In genomic region chr6:30635834-30636233, GRCh38 we compare ENCODE assay signal across 15 cellular contexts. TPM values are rescaled to one million over a fixed set of nuclear protein-coding genes. Genes with fewer than 3 reads are reported as not detected.
DNase-seq lines count a peak whose midpoint lies in the region; ATAC-seq, FAIRE-seq and TF ChIP-seq lines count a peak whose summit lies in the region.
"Had no signal": no experiment of that assay in that cellular context is flagged by ENCODE, and none has a peak within 500 bp of the region (broad histone marks: within the 10 kb centered on the region; RNA-seq: fewer than 3 reads in every experiment).

No MANE protein-coding gene starts in this region.

- intact Hi-C loops in K562 (cut with micrococcal nuclease): no loop called here
- intact Hi-C loops in cardiac septum (cut with DNase I): no loop called here

- no peak overlapping the region for H2AFZ ChIP-seq in K562 (ENCODE audit: low read depth, low read length)

- FAIRE-seq in K562 (lab: Jason Lieb, UNC) (no peak), small intestine (lab: Jason Lieb, UNC) (no peak)
- FAIRE-seq: A549, GM12892 had no signal

- H3K27ac ChIP-seq in HEK293 (ENCODE audit: extremely low read depth, low read depth, low read length) (no peak overlapping the region), K562 (ENCODE audit: extremely low read depth, low read depth, low read length) (no peak overlapping the region), small intestine (ENCODE audit: low read depth in 1 of 2, low read length in 1 of 2) (no peak overlapping the region)
- H3K27ac ChIP-seq: A549, C4-2B had no signal

- TF ChIP-seq CTCF in HEK293 (tag by site-specific recombination; IDR thresholded peaks at IDR 0.05): no peak
- TF ChIP-seq CTCF in K562 (IDR thresholded peaks at IDR 0.05 in 2 of 3, conservative IDR thresholded peaks at IDR 0.05 in 1 of 3; ENCODE audit: insufficient read depth in 2 of 3, low read depth in 1 of 3, low read length in 3 of 3): no peak

- no peak for ATAC-seq in K562
- ATAC-seq: A549; CD8-positive, alpha-beta T cell had no signal

- WGBS in K562 (ENCODE audit: insufficient coverage, low coverage, missing lambda C conversion rate): 92% methylated on average over 3 of the region's 3 CpGs
- WGBS in small intestine, 3 donors: 89 to 97% (median 96%) methylated on average over 3 of the region's 3 CpGs

- H3K9ac ChIP-seq in K562 (ENCODE audit: insufficient read depth in 1 of 2, low read depth in 2 of 2, low read length in 2 of 2): no peak overlapping the region

- DNase-seq in K562 (ENCODE audit: extremely low read depth in 1 of 4, low spot score in 3 of 4) (no peak), small intestine (peak; percentile 49), RPMI8226 (no peak), cardiac septum (ENCODE audit: low spot score) (no peak)
- DNase-seq: BE2C; CD8-positive, alpha-beta T cell; COR-L47; DND-41; GDM1; GOT3; H9 had no signal

- no peaks in the 10 kb centered on the region for H3K9me3 ChIP-seq in HEK293 (ENCODE audit: control insufficient read depth, insufficient read depth, low read depth, low read length)
- no peaks in the 10 kb centered on the region for H3K9me3 ChIP-seq in K562 (replicated peaks; ENCODE audit: control insufficient read depth, insufficient read depth, low read depth, low read length)
- H3K9me3 ChIP-seq in small intestine (ENCODE audit: control insufficient read depth, low read depth): no peaks in the 10 kb centered on the region
- H3K9me3 ChIP-seq: A549, BE2C had no signal

- H3K79me2 ChIP-seq in K562 (ENCODE audit: control insufficient read depth, insufficient read depth, low read length): no peaks in the 10 kb centered on the region

- TF ChIP-seq EP300 in K562 (IDR thresholded peaks at IDR 0.05; ENCODE audit: low read length): no peak

- no peak for TF ChIP-seq RAD21 in K562 (CRISPR knock-in tag; conservative IDR thresholded peaks at IDR 0.05 in 1 of 2, IDR thresholded peaks at IDR 0.05 in 1 of 2)

- H3K27me3 ChIP-seq in K562 (ENCODE audit: control insufficient read depth in 2 of 2, insufficient read depth in 2 of 2, low read length in 2 of 2): no peaks in the 10 kb centered on the region
- no peaks in the 10 kb centered on the region for H3K27me3 ChIP-seq in small intestine (ENCODE audit: control insufficient read depth in 2 of 2, insufficient read depth in 2 of 2, low read length in 2 of 2)
- H3K27me3 ChIP-seq: BE2C had no signal

- POLR2A ChIA-PET in HEK293 (lab: Yijun Ruan, JAX) (interaction anchor here (0.7 to 0.9 kb wide), 3 partner anchors 15 to 420 kb away, joined by 3 to 4 read pairs (median 3); partner anchors contain the start of gene DHX16), K562 (lab: Yijun Ruan, JAX) (interaction anchor here (1.2 to 2.3 kb wide), 2 partner anchors 11 to 20 kb away, joined by 4 to 7 read pairs; partner anchors contain the start of gene C6orf136)

- H3K4me1 ChIP-seq in HEK293 (ENCODE audit: control insufficient read depth, insufficient read depth, low read length) (no peaks in the 10 kb centered on the region), K562 (replicated peaks in 1 of 2; ENCODE audit: control insufficient read depth in 2 of 2, insufficient read depth in 2 of 2, low read length in 2 of 2) (peaks cover 0 to 9% of the 10 kb centered on the region in 2 experiments; a peak in 2 of 5 replicates), small intestine (ENCODE audit: control insufficient read depth in 2 of 2, insufficient read depth in 1 of 2, low read depth in 1 of 2, low read length in 1 of 2) (no peaks in the 10 kb centered on the region)
- H3K4me1 ChIP-seq: BE2C had no signal

- in situ Hi-C loops in K562 (cut with MboI): no loop called here

- H3K4me3 ChIP-seq in HEK293 (ENCODE audit: low read depth, low read length): no peak overlapping the region
- no peak overlapping the region for H3K4me3 ChIP-seq in K562
- H3K4me3 ChIP-seq in small intestine (ENCODE audit: low read depth in 1 of 2, low read length in 2 of 2): no peak overlapping the region
- H3K4me3 ChIP-seq: A549 had no signal

- no peaks in the 10 kb centered on the region for H4K20me1 ChIP-seq in K562 (replicated peaks; ENCODE audit: control insufficient read depth, insufficient read depth, low read length)

- H3K4me2 ChIP-seq in K562 (ENCODE audit: insufficient read depth, low read length): no peak overlapping the region
- H3K4me2 ChIP-seq: A549 had no signal

- H3K36me3 ChIP-seq in HEK293 (ENCODE audit: control insufficient read depth in 2 of 2, insufficient read depth in 1 of 2, low read length in 2 of 2) (peaks cover 39 to 63% of the 10 kb centered on the region in 2 experiments), K562 (ENCODE audit: control insufficient read depth, insufficient read depth, low read length) (peaks cover 9% of the 10 kb centered on the region; the same call in 2 of the 3 replicates), small intestine (ENCODE audit: control insufficient read depth in 2 of 2, insufficient read depth in 2 of 2, low read length in 2 of 2) (peaks cover 0 to 2% of the 10 kb centered on the region in 2 donors)
- H3K36me3 ChIP-seq: BE2C had no signal

- CTCF ChIA-PET in HEK293 (lab: Yijun Ruan, JAX): interaction anchor here (0.8 to 0.9 kb wide), 2 partner anchors 87 to 95 kb away, joined by 3 read pairs; no protein-coding TSS in a partner anchor
- CTCF ChIA-PET in K562 (lab: Yijun Ruan, JAX; ENCODE audit: low intra/inter-chr PET ratio): no interaction called here

- no peaks in the 10 kb centered on the region for H3K9me1 ChIP-seq in K562 (ENCODE audit: control insufficient read depth, insufficient read depth, low read length)

- TF ChIP-seq POLR2A in K562 (conservative IDR thresholded peaks at IDR 0.05): no peak

- BruUV-seq in K562 (replicated peaks; lab: Mats Ljungman, UMichigan): no TSS peak

RNA-seq across cellular contexts. Expression of gene ATAT1, which starts 9.2 kb away (rescaled TPM):
- total RNA-seq in K562 (2011; cell fraction: chromatin; rRNA removed; ENCODE audit: low replicate concordance): 24.6 and 28.0 TPM in 2 replicates
- total RNA-seq in K562 (2011; cell fraction: nucleolus; rRNA removed): 10.2 and 12.0 TPM in 2 replicates
- total RNA-seq in K562 (2011; cell fraction: nucleoplasm; rRNA removed): 21.6 and 43.5 TPM in 2 replicates
- total RNA-seq in K562 (2014; rRNA removed) (1.00 and 2.9 TPM in 2 replicates), K562 (2014; rRNA removed; fragmentation: Illumina TruSeq; extraction: Trizol) (1.5 and 1.7 TPM in 2 replicates), K562 (2015; rRNA removed; fragmentation: Illumina TruSeq; extraction: Trizol) (1.6 and 1.7 TPM in 2 replicates), K562 (2021) (3.7 and 4.1 TPM in 2 replicates), cardiac septum (4.3 TPM)
- polyA plus RNA-seq in K562 (2011; rRNA removed) (4.2 and 7.4 TPM in 2 replicates), K562 (2014; fragmentation: Illumina TruSeq; extraction: Trizol) (4.3 and 5.8 TPM in 2 replicates), K562 (2014; fragmentation: Nextera tagmentation; extraction: Ambion mirVana) (under 1 TPM; 0.65 to 0.71 TPM), K562 (2014; rRNA removed) (4.9 and 5.1 TPM in 2 replicates), small intestine (10 to 100 TPM in 1 of 3 donors, 1 to 10 TPM in 2; 6.5 to 14.5 (median 8.6) TPM)
- 4.0 and 6.1 TPM in 2 replicates for polyA plus RNA-seq in K562 (2011; cell fraction: cytosol; rRNA removed)
- 38.2 and 41.0 TPM in 2 replicates for polyA plus RNA-seq in K562 (2011; cell fraction: nucleus; rRNA removed)
- 4.5 and 6.2 TPM in 2 replicates for polyA plus RNA-seq in K562 (2012)
- polyA minus RNA-seq in K562 (2011; rRNA and poly(A)+ RNA removed): 3.3 and 3.9 TPM in 2 replicates
- 1.5 and 2.3 TPM in 2 replicates for polyA minus RNA-seq in K562 (2011; cell fraction: cytosol; rRNA and poly(A)+ RNA removed)
- 4.8 and 7.0 TPM in 2 replicates for polyA minus RNA-seq in K562 (2011; cell fraction: nucleus; rRNA and poly(A)+ RNA removed)

RNA-seq across cellular contexts. Expression of gene C6orf136, which starts 11.1 kb away (rescaled TPM):
- 52.8 and 100 TPM in 2 replicates for total RNA-seq in K562 (2011; cell fraction: chromatin; rRNA removed; ENCODE audit: low replicate concordance)
- 71.3 and 77.0 TPM in 2 replicates for total RNA-seq in K562 (2011; cell fraction: nucleolus; rRNA removed)
- 61.3 and 61.8 TPM in 2 replicates for total RNA-seq in K562 (2011; cell fraction: nucleoplasm; rRNA removed)
- total RNA-seq in K562 (2014; rRNA removed): 16.9 and 26.8 TPM in 2 replicates
- 14.1 and 14.5 TPM in 2 replicates for total RNA-seq in K562 (2014; rRNA removed; fragmentation: Illumina TruSeq; extraction: Trizol)
- 15.6 and 19.0 TPM in 2 replicates for total RNA-seq in K562 (2015; rRNA removed; fragmentation: Illumina TruSeq; extraction: Trizol)
- 55.0 and 63.1 TPM in 2 replicates for total RNA-seq in K562 (2021)
- polyA plus RNA-seq in K562 (2011; rRNA removed): 16.2 and 35.4 TPM in 2 replicates
- polyA plus RNA-seq in K562 (2011; cell fraction: cytosol; rRNA removed): 35.9 and 43.4 TPM in 2 replicates
- polyA plus RNA-seq in K562 (2011; cell fraction: nucleus; rRNA removed): 124 and 164 TPM in 2 replicates
- polyA plus RNA-seq in K562 (2012): 46.4 and 46.8 TPM in 2 replicates
- polyA plus RNA-seq in K562 (2014; fragmentation: Illumina TruSeq; extraction: Trizol): 50.3 and 54.6 TPM in 2 replicates
- polyA plus RNA-seq in K562 (2014; fragmentation: Nextera tagmentation; extraction: Ambion mirVana): 10 to 100 TPM; 18.4 to 18.5 TPM
- 34.7 and 43.6 TPM in 2 replicates for polyA plus RNA-seq in K562 (2014; rRNA removed)
- 15.3 and 18.6 TPM in 2 replicates for polyA minus RNA-seq in K562 (2011; rRNA and poly(A)+ RNA removed)
- polyA minus RNA-seq in K562 (2011; cell fraction: cytosol; rRNA and poly(A)+ RNA removed): 17.3 and 23.6 TPM in 2 replicates
- polyA minus RNA-seq in K562 (2011; cell fraction: nucleus; rRNA and poly(A)+ RNA removed): 16.6 and 27.5 TPM in 2 replicates
- polyA plus RNA-seq in small intestine: 100 to 1,000 TPM in 1 of 3 donors, 10 to 100 TPM in 2; 44.4 to 125 (median 75.1) TPM
- total RNA-seq in cardiac septum: 49.1 TPM

RNA-seq across cellular contexts. Expression of gene MRPS18B, which starts 18.2 kb away (rescaled TPM):
- total RNA-seq in K562 (2011; cell fraction: chromatin; rRNA removed; ENCODE audit: low replicate concordance): 34.1 and 72.7 TPM in 2 replicates
- total RNA-seq in K562 (2011; cell fraction: nucleolus; rRNA removed): 57.9 and 58.4 TPM in 2 replicates
- total RNA-seq in K562 (2011; cell fraction: nucleoplasm; rRNA removed): 49.2 and 50.2 TPM in 2 replicates
- total RNA-seq in K562 (2014; rRNA removed) (134 and 143 TPM in 2 replicates), K562 (2014; rRNA removed; fragmentation: Illumina TruSeq; extraction: Trizol) (159 TPM in 2 replicates), K562 (2015; rRNA removed; fragmentation: Illumina TruSeq; extraction: Trizol) (144 and 146 TPM in 2 replicates), K562 (2021) (125 and 132 TPM in 2 replicates), cardiac septum (96.1 TPM)
- polyA plus RNA-seq in K562 (2011; rRNA removed) (177 and 178 TPM in 2 replicates), K562 (2014; fragmentation: Illumina TruSeq; extraction: Trizol) (285 and 292 TPM in 2 replicates), K562 (2014; fragmentation: Nextera tagmentation; extraction: Ambion mirVana) (100 to 1,000 TPM; 331 to 383 TPM), K562 (2014; rRNA removed) (180 and 270 TPM in 2 replicates), small intestine (10 to 100 TPM; 89.4 to 93.0 (median 91.2) TPM)
- polyA plus RNA-seq in K562 (2011; cell fraction: cytosol; rRNA removed): 261 and 277 TPM in 2 replicates
- 41.8 and 46.9 TPM in 2 replicates for polyA plus RNA-seq in K562 (2011; cell fraction: nucleus; rRNA removed)
- polyA plus RNA-seq in K562 (2012): 141 and 165 TPM in 2 replicates
- 121 and 136 TPM in 2 replicates for polyA minus RNA-seq in K562 (2011; rRNA and poly(A)+ RNA removed)
- polyA minus RNA-seq in K562 (2011; cell fraction: cytosol; rRNA and poly(A)+ RNA removed): 91.8 and 121 TPM in 2 replicates
- polyA minus RNA-seq in K562 (2011; cell fraction: nucleus; rRNA and poly(A)+ RNA removed): 25.8 and 35.7 TPM in 2 replicates

RNA-seq across cellular contexts. Expression of gene PPP1R10, which starts 18.8 kb away (rescaled TPM):
- total RNA-seq in K562 (2011; cell fraction: chromatin; rRNA removed; ENCODE audit: low replicate concordance): 194 and 283 TPM in 2 replicates
- 176 and 243 TPM in 2 replicates for total RNA-seq in K562 (2011; cell fraction: nucleolus; rRNA removed)
- total RNA-seq in K562 (2011; cell fraction: nucleoplasm; rRNA removed): 172 and 194 TPM in 2 replicates
- total RNA-seq in K562 (2014; rRNA removed) (32.6 and 60.5 TPM in 2 replicates), K562 (2014; rRNA removed; fragmentation: Illumina TruSeq; extraction: Trizol) (49.7 TPM in 2 replicates), K562 (2015; rRNA removed; fragmentation: Illumina TruSeq; extraction: Trizol) (39.9 and 49.9 TPM in 2 replicates), K562 (2021) (65.5 and 69.9 TPM in 2 replicates), cardiac septum (30.0 TPM)
- polyA plus RNA-seq in K562 (2011; rRNA removed) (19.4 and 28.1 TPM in 2 replicates), K562 (2014; fragmentation: Illumina TruSeq; extraction: Trizol) (31.3 and 61.2 TPM in 2 replicates), K562 (2014; fragmentation: Nextera tagmentation; extraction: Ambion mirVana) (10 to 100 TPM; 14.1 to 21.9 TPM), K562 (2014; rRNA removed) (26.8 and 30.4 TPM in 2 replicates), small intestine (10 to 100 TPM; 21.3 to 35.1 (median 30.0) TPM)
- 14.0 and 15.3 TPM in 2 replicates for polyA plus RNA-seq in K562 (2011; cell fraction: cytosol; rRNA removed)
- polyA plus RNA-seq in K562 (2011; cell fraction: nucleus; rRNA removed): 79.8 and 95.1 TPM in 2 replicates
- 38.2 and 56.5 TPM in 2 replicates for polyA plus RNA-seq in K562 (2012)
- 111 and 152 TPM in 2 replicates for polyA minus RNA-seq in K562 (2011; rRNA and poly(A)+ RNA removed)
- polyA minus RNA-seq in K562 (2011; cell fraction: cytosol; rRNA and poly(A)+ RNA removed): 27.6 and 30.5 TPM in 2 replicates
- polyA minus RNA-seq in K562 (2011; cell fraction: nucleus; rRNA and poly(A)+ RNA removed): 193 and 329 TPM in 2 replicates

RNA-seq across cellular contexts. Expression of gene DHX16, which starts 37.0 kb away (rescaled TPM):
- total RNA-seq in K562 (2011; cell fraction: chromatin; rRNA removed; ENCODE audit: low replicate concordance): 69.6 and 100 TPM in 2 replicates
- total RNA-seq in K562 (2011; cell fraction: nucleolus; rRNA removed): 41.3 and 50.9 TPM in 2 replicates
- 46.3 and 50.5 TPM in 2 replicates for total RNA-seq in K562 (2011; cell fraction: nucleoplasm; rRNA removed)
- 57.7 and 62.8 TPM in 2 replicates for total RNA-seq in K562 (2014; rRNA removed)
- 45.2 and 45.3 TPM in 2 replicates for total RNA-seq in K562 (2014; rRNA removed; fragmentation: Illumina TruSeq; extraction: Trizol)
- 60.2 and 65.1 TPM in 2 replicates for total RNA-seq in K562 (2015; rRNA removed; fragmentation: Illumina TruSeq; extraction: Trizol)
- 42.7 and 47.5 TPM in 2 replicates for total RNA-seq in K562 (2021)
- polyA plus RNA-seq in K562 (2011; rRNA removed): 41.5 and 57.4 TPM in 2 replicates
- 62.7 and 65.3 TPM in 2 replicates for polyA plus RNA-seq in K562 (2011; cell fraction: cytosol; rRNA removed)
- 100 and 114 TPM in 2 replicates for polyA plus RNA-seq in K562 (2011; cell fraction: nucleus; rRNA removed)
- polyA plus RNA-seq in K562 (2012): 48.1 and 50.2 TPM in 2 replicates
- polyA plus RNA-seq in K562 (2014; fragmentation: Illumina TruSeq; extraction: Trizol): 65.1 and 66.1 TPM in 2 replicates
- polyA plus RNA-seq in K562 (2014; fragmentation: Nextera tagmentation; extraction: Ambion mirVana): 10 to 100 TPM; 14.6 to 15.3 TPM
- 47.9 and 57.3 TPM in 2 replicates for polyA plus RNA-seq in K562 (2014; rRNA removed)
- 49.1 and 53.6 TPM in 2 replicates for polyA minus RNA-seq in K562 (2011; rRNA and poly(A)+ RNA removed)
- 26.4 and 32.0 TPM in 2 replicates for polyA minus RNA-seq in K562 (2011; cell fraction: cytosol; rRNA and poly(A)+ RNA removed)
- polyA minus RNA-seq in K562 (2011; cell fraction: nucleus; rRNA and poly(A)+ RNA removed): 14.5 and 24.5 TPM in 2 replicates
- 10 to 100 TPM; 27.5 to 82.5 (median 50.3) TPM for polyA plus RNA-seq in small intestine
- total RNA-seq in cardiac septum: 21.6 TPM
